ENCODE assay signal across 13 cellular contexts in the genomic region with DNA sequence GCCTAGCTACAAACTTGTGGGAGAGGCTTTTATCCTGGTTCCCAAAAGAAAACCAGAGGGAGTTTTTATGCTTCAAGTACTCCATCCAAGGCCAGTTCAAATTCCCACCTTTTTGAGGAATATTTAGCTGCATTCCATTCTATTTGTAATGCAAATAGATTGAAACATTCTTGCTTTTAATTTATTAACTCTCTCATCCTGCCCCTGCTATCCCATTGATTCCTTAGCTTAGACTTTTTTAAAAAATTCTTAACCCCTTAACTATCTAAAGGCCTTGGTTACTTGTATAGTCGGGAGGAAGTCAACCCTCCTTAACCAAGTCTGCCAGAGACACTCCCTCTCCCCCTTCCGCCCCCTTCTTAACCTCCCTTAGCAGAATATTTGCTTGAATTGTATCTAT. TPM values are rescaled to one million over a fixed set of nuclear protein-coding genes. Genes with fewer than 3 reads are reported as not detected.
DNase-seq lines count a peak whose midpoint lies in the region; ATAC-seq and TF ChIP-seq lines count a peak whose summit lies in the region.
"Had no signal": no experiment of that assay in that cellular context is flagged by ENCODE, and none has a peak within 500 bp of the region (broad histone marks: within the 10 kb centered on the region; RNA-seq: fewer than 3 reads in every experiment).

No MANE protein-coding gene starts in this region.

- peaks cover 40% of the 10 kb centered on the region for H3K4me1 ChIP-seq in HUES48 (ENCODE audit: control insufficient read depth, insufficient read depth, low read length)

- H3K27me3 ChIP-seq in HUES48 (ENCODE audit: control insufficient read depth, insufficient read depth, low read length), result peaks cover 16% of the 10 kb centered on the region
- H3K27me3 ChIP-seq: body of pancreas, tibial nerve had no signal

- peak overlapping the region; percentile 6 for H3K27ac Mint-ChIP-seq in nephron progenitor cell

- H3K27me3 Mint-ChIP-seq in nephron progenitor cell (ENCODE audit: low read depth, poor library complexity), result no peaks in the 10 kb centered on the region

- no peak for ATAC-seq in GM18511 (IDR thresholded peaks at IDR 0.05; ENCODE audit: unreplicated experiment)
- ATAC-seq in left colon, result no peak
- ATAC-seq: body of pancreas, left lobe of liver, Right ventricle myocardium inferior had no signal

- H3K4me3 ChIP-seq in HUES48 (ENCODE audit: low read depth, low read length), result no peak overlapping the region; the same call in 1 of the 2 replicates
- H3K4me3 ChIP-seq: body of pancreas, tibial nerve had no signal

- peak; percentile 55 for DNase-seq in astrocyte of the hippocampus (ENCODE audit: low read depth, low spot score)
- DNase-seq in nephron progenitor cell, result no peak
- DNase-seq in left colon, result no peak
- DNase-seq: body of pancreas; H7; Karpas-422; NCI-H1417; NK-92 treated with Interleukin-12 subunit alpha and Interleukin-12 subunit beta, amount 100 ng/mL, for 24 hours had no signal

- H3K4me1 Mint-ChIP-seq in nephron progenitor cell, result peaks cover 32% of the 10 kb centered on the region

- H3K9me3 Mint-ChIP-seq in nephron progenitor cell, result no peaks in the 10 kb centered on the region

- no peak for TF ChIP-seq CTCF in nephron progenitor cell (IDR thresholded peaks at IDR 0.05)

- intact Hi-C loops in left colon (cut with DNase I, micrococcal nuclease), result loop anchor here in 1 of 2 donors (10.0 kb wide), 1 partner anchor 47 kb away; no protein-coding TSS in a partner anchor

- peaks cover 60% of the 10 kb centered on the region for H3K36me3 Mint-ChIP-seq in nephron progenitor cell (ENCODE audit: low read depth)

- peak overlapping the region; percentile 83 for H3K27ac ChIP-seq in HUES48 (ENCODE audit: low read depth, low read length)
- H3K27ac ChIP-seq: body of pancreas had no signal

- no peak overlapping the region for H3K9ac ChIP-seq in HUES48 (ENCODE audit: low read depth, low read length)

- H3K36me3 ChIP-seq in HUES48 (ENCODE audit: control insufficient read depth, insufficient read depth, low read length), result peaks cover 45% of the 10 kb centered on the region

- no peak overlapping the region for H3K4me3 Mint-ChIP-seq in nephron progenitor cell

- no peaks in the 10 kb centered on the region for H3K9me3 ChIP-seq in HUES48 (ENCODE audit: control insufficient read depth, insufficient read depth, low read length)
- H3K9me3 ChIP-seq: body of pancreas, tibial nerve had no signal

RNA-seq across cellular contexts. Expression of gene MOV10, which starts 2.5 kb away (rescaled TPM):
- total RNA-seq in left colon, result 10 to 100 TPM; 63.6 to 88.0 TPM

RNA-seq across cellular contexts. Expression of gene RHOC, which starts 34.9 kb away (rescaled TPM):
- 100 to 1,000 TPM; 466 to 701 TPM for total RNA-seq in left colon

RNA-seq across cellular contexts. Expression of gene PPM1J, which starts 43.1 kb away (rescaled TPM):
- 1 to 10 TPM; 1.1 to 1.2 TPM for total RNA-seq in left colon

RNA-seq across cellular contexts. Expression of gene CAPZA1, which starts 52.4 kb away (rescaled TPM):
- 100 to 1,000 TPM; 161 to 162 TPM for total RNA-seq in left colon

RNA-seq across cellular contexts. Expression of gene ST7L, which starts 53.1 kb away (rescaled TPM):
- total RNA-seq in left colon, result 10 to 100 TPM; 15.5 to 16.1 TPM
